Comparison of ENCODE assay signal across 7 cellular contexts in the genomic region with DNA sequence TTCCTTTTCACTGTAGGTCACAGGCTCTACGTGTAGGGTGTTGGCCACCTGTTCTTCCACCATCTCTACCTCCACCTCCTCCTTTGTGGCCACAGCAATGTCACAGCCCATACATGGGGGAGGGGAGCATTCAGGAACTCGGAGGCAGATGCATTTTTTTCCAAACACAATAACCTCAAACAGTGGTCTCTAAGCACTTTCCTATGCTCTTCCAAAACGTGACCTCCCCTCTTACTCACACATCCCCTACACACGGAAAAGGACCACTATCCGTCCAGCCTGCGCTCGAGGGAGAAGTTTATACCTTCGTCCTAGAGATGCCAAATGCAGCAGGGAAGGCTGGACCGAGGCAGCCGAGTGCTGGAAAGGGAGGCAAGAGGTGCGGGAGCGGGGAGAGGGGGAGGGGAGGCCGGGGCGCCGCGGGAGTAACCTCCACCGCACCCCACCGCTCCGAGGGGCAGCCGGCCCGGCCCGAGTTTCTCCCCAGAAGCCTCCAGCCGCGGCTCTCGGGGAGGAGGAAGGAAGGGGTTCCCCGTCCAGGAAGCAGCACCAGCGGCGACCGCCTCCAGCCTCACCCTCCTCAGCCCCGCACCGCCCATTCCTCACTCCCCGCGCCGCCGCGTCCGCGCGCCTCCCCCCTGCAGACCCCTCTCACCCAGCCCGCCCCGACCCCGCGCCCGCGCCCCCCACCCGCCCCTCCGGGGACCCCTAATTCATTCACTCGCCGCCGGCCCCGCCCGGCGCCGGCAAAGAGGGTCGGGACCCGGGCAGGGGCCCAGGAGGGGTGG. TPM values are rescaled to one million over a fixed set of nuclear protein-coding genes. Genes with fewer than 3 reads are reported as not detected.
DNase-seq lines count a peak whose midpoint lies in the region; ATAC-seq and TF ChIP-seq lines count a peak whose summit lies in the region.

No MANE protein-coding gene starts in this region.

- H3K4me3 ChIP-seq in mononuclear cell (ENCODE audit: low read length), result peak overlapping the region; percentile 62

- peak; percentile 29 for ATAC-seq in HG02798 (IDR thresholded peaks at IDR 0.05; ENCODE audit: poor library complexity, unreplicated experiment)
- ATAC-seq in activated CD8-positive, alpha-beta memory T cell treated with anti-CD3 and anti-CD28 coated beads, Interleukin-2, amount 10 ng/mL, durations not matched to agents 7 days and 5 days, result peak; percentile 57

- CTCF ChIA-PET in activated CD8-positive, alpha-beta memory T cell treated with anti-CD3 and anti-CD28 coated beads, Interleukin-2, amount 10 ng/mL, durations not matched to agents 7 days and 5 days (lab: Charles Lee), result interaction anchor here (1.0 to 2.3 kb wide), 6 partner anchors 8 to 137 kb away, joined by 3 to 25 read pairs (median 4); no protein-coding TSS in a partner anchor

- peaks cover 31% of the 10 kb centered on the region for H3K4me1 ChIP-seq in mononuclear cell (ENCODE audit: insufficient read depth, low read length)

- TF ChIP-seq CTCF in GM13977 (IDR thresholded peaks at IDR 0.05; ENCODE audit: extremely low read depth, insufficient read depth, missing control alignments) (no peak), endothelial cell (IDR thresholded peaks at IDR 0.05; ENCODE audit: unreplicated experiment) (no peak)

- peaks cover 36% of the 10 kb centered on the region for H3K4me1 Mint-ChIP-seq in activated CD8-positive, alpha-beta memory T cell treated with anti-CD3 and anti-CD28 coated beads, Interleukin-2, amount 10 ng/mL, durations not matched to agents 7 days and 5 days
- peaks cover 22% of the 10 kb centered on the region for H3K4me1 Mint-ChIP-seq in endothelial cell (ENCODE audit: unreplicated experiment)

- H3K9me3 Mint-ChIP-seq in activated CD8-positive, alpha-beta memory T cell treated with anti-CD3 and anti-CD28 coated beads, Interleukin-2, amount 10 ng/mL, durations not matched to agents 7 days and 5 days (ENCODE audit: low read depth), result no peaks in the 10 kb centered on the region
- no peaks in the 10 kb centered on the region for H3K9me3 Mint-ChIP-seq in endothelial cell (ENCODE audit: unreplicated experiment)

- peak overlapping the region; percentile 85 for H3K4me3 Mint-ChIP-seq in activated CD8-positive, alpha-beta memory T cell treated with anti-CD3 and anti-CD28 coated beads, Interleukin-2, amount 10 ng/mL, durations not matched to agents 7 days and 5 days
- peak overlapping the region; percentile 97 for H3K4me3 Mint-ChIP-seq in endothelial cell (ENCODE audit: unreplicated experiment)

- peak; percentile 67 for DNase-seq in GM13977 (ENCODE audit: low spot score)
- peak; percentile 38 for DNase-seq in NCI-H510A (lab: John Stamatoyannopoulos, UW)
- peak; percentile 69 for DNase-seq in activated CD8-positive, alpha-beta memory T cell treated with anti-CD3 and anti-CD28 coated beads, Interleukin-2, amount 10 ng/mL, durations not matched to agents 7 days and 5 days
- DNase-seq in endothelial cell (ENCODE audit: low spot score), result peak; percentile 53
- DNase-seq in stimulated activated CD8-positive, alpha-beta memory T cell treated with anti-CD3 and anti-CD28 coated beads, Interleukin-7, amount 100 ng/mL, for 24 hours (ENCODE audit: low read depth), result peak; percentile 9

- no peaks in the 10 kb centered on the region for H3K27me3 ChIP-seq in mononuclear cell (ENCODE audit: insufficient read depth, low read length)

- in situ Hi-C loops in GM13977 (cut with MboI; ENCODE audit: low pct_unique_long_range_greater_than_20kb, low sequenced_read_pairs, unreplicated experiment), result no loop called here

- peaks cover 6% of the 10 kb centered on the region for H3K27me3 Mint-ChIP-seq in activated CD8-positive, alpha-beta memory T cell treated with anti-CD3 and anti-CD28 coated beads, Interleukin-2, amount 10 ng/mL, durations not matched to agents 7 days and 5 days
- peaks cover 18% of the 10 kb centered on the region for H3K27me3 Mint-ChIP-seq in endothelial cell (ENCODE audit: unreplicated experiment)

- H3K9me3 ChIP-seq in mononuclear cell (ENCODE audit: low read depth, low read length), result no peaks in the 10 kb centered on the region

- peaks cover 23% of the 10 kb centered on the region for H3K36me3 Mint-ChIP-seq in activated CD8-positive, alpha-beta memory T cell treated with anti-CD3 and anti-CD28 coated beads, Interleukin-2, amount 10 ng/mL, durations not matched to agents 7 days and 5 days
- H3K36me3 Mint-ChIP-seq in endothelial cell (ENCODE audit: low read depth, unreplicated experiment), result peaks cover 10% of the 10 kb centered on the region

- H3K27ac Mint-ChIP-seq in activated CD8-positive, alpha-beta memory T cell treated with anti-CD3 and anti-CD28 coated beads, Interleukin-2, amount 10 ng/mL, durations not matched to agents 7 days and 5 days, result peak overlapping the region; percentile 89
- peak overlapping the region; percentile 95 for H3K27ac Mint-ChIP-seq in endothelial cell (ENCODE audit: unreplicated experiment)

RNA-seq across cellular contexts. Expression of a gene that starts 0.6 kb away (rescaled TPM):
- 10 to 100 TPM; 33.7 to 41.6 TPM for total RNA-seq in activated CD8-positive, alpha-beta memory T cell treated with anti-CD3 and anti-CD28 coated beads, Interleukin-2, amount 10 ng/mL, durations not matched to agents 7 days and 5 days
- total RNA-seq in endothelial cell (ENCODE audit: unreplicated experiment) (54.2 TPM), mononuclear cell (37.6 TPM)

RNA-seq across cellular contexts. Expression of a gene that starts 55.1 kb away (rescaled TPM):
- 10 to 100 TPM in 1 of 2 experiments, 1 to 10 TPM in 1; 9.3 to 10.9 TPM for total RNA-seq in activated CD8-positive, alpha-beta memory T cell treated with anti-CD3 and anti-CD28 coated beads, Interleukin-2, amount 10 ng/mL, durations not matched to agents 7 days and 5 days
- total RNA-seq in endothelial cell (ENCODE audit: unreplicated experiment) (10.1 TPM), mononuclear cell (67.5 TPM)

RNA-seq across cellular contexts. Expression of a gene that starts 55.2 kb away (rescaled TPM):
- under 1 TPM in 1 of 2 experiments, not detected in 1; 0.18 TPM for total RNA-seq in activated CD8-positive, alpha-beta memory T cell treated with anti-CD3 and anti-CD28 coated beads, Interleukin-2, amount 10 ng/mL, durations not matched to agents 7 days and 5 days
- 0.33 TPM for total RNA-seq in endothelial cell (ENCODE audit: unreplicated experiment)
- total RNA-seq in mononuclear cell, result 0.10 TPM

Comparison
In these comparisons a context has a peak if more than half of its experiments do, and no peak if none do; other contexts are left out.
1. Peak in every context shown above with its lines: DNase-seq, ATAC-seq and H3K4me3 ChIP-seq.
2. DNase-seq: peak in every context shown above with its lines; median percentile 69 in activated CD8-positive, alpha-beta memory T cell treated with anti-CD3 and anti-CD28 coated beads, Interleukin-2, amount 10 ng/mL, durations not matched to agents 7 days and 5 days; 67 in GM13977; 53 in endothelial cell; 38 in NCI-H510A; 9 in stimulated activated CD8-positive, alpha-beta memory T cell treated with anti-CD3 and anti-CD28 coated beads, Interleukin-7, amount 100 ng/mL, for 24 hours.